ENCODE assay signal across 21 cellular contexts in the genomic region with DNA sequence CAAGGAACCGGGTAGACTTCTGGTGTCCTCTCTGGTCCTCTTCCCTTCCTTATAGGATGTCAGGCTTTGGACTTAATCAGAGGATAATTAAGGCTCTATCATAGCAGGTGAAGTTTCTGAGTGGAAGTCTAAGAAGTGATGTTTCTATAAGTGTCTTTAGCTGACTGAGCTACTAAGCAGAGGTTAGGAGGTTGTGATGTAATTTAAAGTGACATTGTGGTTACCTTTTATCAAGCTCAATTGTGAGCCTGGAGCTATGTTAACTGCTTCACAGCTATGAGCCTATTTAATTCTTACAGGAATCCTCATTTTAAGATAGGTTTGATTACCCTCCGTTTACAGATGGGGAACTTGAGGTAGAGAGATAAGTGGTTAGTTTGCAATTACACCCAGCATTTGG.
"Had no signal": no experiment of that assay in that cellular context is flagged by ENCODE, and none has a peak within 500 bp of the region (broad histone marks: within the 10 kb centered on the region; RNA-seq: fewer than 3 reads in every experiment).

No MANE protein-coding gene starts in this region.

- H3K4me1 ChIP-seq: foreskin keratinocyte had no signal

- H3K36me3 ChIP-seq: ascending aorta, sigmoid colon, thyroid gland had no signal

- FAIRE-seq: colon, keratinocyte, TTC549 had no signal

- H3K4me1 Mint-ChIP-seq: activated T-helper 17 cell treated with anti-CD3 and anti-CD28 coated beads, Interleukin-2, amount 50 U/mL, for 72 hours had no signal

- H3K4me3 ChIP-seq: ascending aorta, smooth muscle cell, thyroid gland had no signal

- ATAC-seq: activated naive CD4-positive, alpha-beta T cell treated with anti-CD3 and anti-CD28 coated beads, Interleukin-2, amount 50 U/mL, for 72 hours; activated T-helper 17 cell treated with anti-CD3 and anti-CD28 coated beads, Interleukin-2, amount 50 U/mL, for 72 hours; foreskin keratinocyte; left colon had no signal

- H3K27me3 ChIP-seq: ascending aorta, sigmoid colon, thyroid gland had no signal

- H3K4me3 Mint-ChIP-seq: activated T-cell treated with anti-CD3 and anti-CD28 coated beads, Interleukin-2, amount 50 U/mL, for 24 hours; activated T-helper 17 cell treated with anti-CD3 and anti-CD28 coated beads, Interleukin-2, amount 50 U/mL, for 72 hours; central memory CD8-positive, alpha-beta T cell had no signal

- H3K27ac Mint-ChIP-seq: activated naive CD4-positive, alpha-beta T cell treated with anti-CD3 and anti-CD28 coated beads, Interleukin-2, amount 50 U/mL, for 72 hours; activated T-cell treated with anti-CD3 and anti-CD28 coated beads, Interleukin-2, amount 50 U/mL, for 24 hours; activated T-helper 17 cell treated with anti-CD3 and anti-CD28 coated beads, Interleukin-2, amount 50 U/mL, for 72 hours had no signal

- H3K9me3 ChIP-seq: ascending aorta, sigmoid colon, thyroid gland had no signal

- H3K36me3 Mint-ChIP-seq: activated naive CD4-positive, alpha-beta T cell treated with anti-CD3 and anti-CD28 coated beads, Interleukin-2, amount 50 U/mL, for 72 hours; memory B cell had no signal

- H3K27me3 Mint-ChIP-seq: memory B cell had no signal

- DNase-seq: activated CD4-positive, alpha-beta T cell treated with anti-CD3 and anti-CD28 coated beads, Interleukin-2, amount 50 U/mL, for 4 hours; activated CD8-positive, alpha-beta memory T cell treated with anti-CD3 and anti-CD28 coated beads for 24 hours; activated CD8-positive, alpha-beta memory T cell treated with anti-CD3 and anti-CD28 coated beads, Interleukin-2, amount 50 U/mL, for 4 hours; activated T-cell treated with anti-CD3 and anti-CD28 coated beads, Interleukin-2, amount 50 U/mL, for 24 hours; effector memory CD4-positive, alpha-beta T cell; foreskin keratinocyte; left colon; occipital lobe; sigmoid colon; stimulated activated CD4-positive, alpha-beta T cell treated with anti-CD3 and anti-CD28 coated beads, Interleukin-15, amount 100 ng/mL, for 24 hours; stimulated activated naive CD4-positive, alpha-beta T cell treated with Interleukin-2 at 50 U/mL for 16 hours had no signal

- H3K27ac ChIP-seq: ascending aorta, foreskin keratinocyte, thyroid gland had no signal

- H3K9me3 Mint-ChIP-seq: activated T-cell treated with anti-CD3 and anti-CD28 coated beads, Interleukin-2, amount 50 U/mL, for 24 hours; activated T-helper 17 cell treated with anti-CD3 and anti-CD28 coated beads, Interleukin-2, amount 50 U/mL, for 72 hours; central memory CD8-positive, alpha-beta T cell; memory B cell had no signal
